Comparison of ENCODE assay signal across 18 cellular contexts in genomic region chr4:82744284-82744963, GRCh38. TPM values are rescaled to one million over a fixed set of nuclear protein-coding genes. Genes with fewer than 3 reads are reported as not detected.
A peak's percentile ranks its signal among the peaks of the same experiment; 100 is the strongest.
DNase-seq lines count a peak whose midpoint lies in the region; ATAC-seq and TF ChIP-seq lines count a peak whose summit lies in the region.
"Had no signal": no experiment of that assay in that cellular context is flagged by ENCODE, and none has a peak within 500 bp of the region (broad histone marks: within the 10 kb centered on the region; RNA-seq: fewer than 3 reads in every experiment).

No MANE protein-coding gene starts in this region.

- no peak overlapping the region for H3K9ac ChIP-seq in mesenchymal stem cell (ENCODE audit: low read length)

- no peak overlapping the region for H3K14ac ChIP-seq in mesenchymal stem cell (ENCODE audit: low read length in 2 of 2)

- WGBS in mesenchymal stem cell, result 90% methylated on average over 5 of the region's 5 CpGs

- H3K27ac ChIP-seq in mesenchymal stem cell (ENCODE audit: low read length, poor library complexity, severe bottlenecking), result peak overlapping the region; percentile 96
- H3K27ac ChIP-seq: ovary, uterus had no signal

- no peak overlapping the region for H2AFZ ChIP-seq in mesenchymal stem cell (ENCODE audit: low read depth, low read length)

- peak overlapping the region; percentile 67 for H2AK5ac ChIP-seq in mesenchymal stem cell (ENCODE audit: low read length, severe bottlenecking)

- H2BK12ac ChIP-seq in mesenchymal stem cell (ENCODE audit: low read length in 2 of 2), result no peak overlapping the region

- no peak overlapping the region for H3K4me3 ChIP-seq in choroid plexus epithelial cell (ENCODE audit: low read depth, low read length)
- H3K4me3 ChIP-seq in mesenchymal stem cell (ENCODE audit: insufficient read depth in 1 of 2, low read depth in 1 of 2, low read length in 2 of 2), result no peak overlapping the region
- H3K4me3 ChIP-seq: GM12878, ovary, uterus had no signal

- no peaks in the 10 kb centered on the region for H3K9me3 ChIP-seq in mesenchymal stem cell (ENCODE audit: control insufficient read depth, low read length)
- H3K9me3 ChIP-seq: ovary, uterus had no signal

- peaks cover 21% of the 10 kb centered on the region for H3K79me1 ChIP-seq in mesenchymal stem cell (replicated peaks; ENCODE audit: low read length, poor library complexity, severe bottlenecking)

- no peaks in the 10 kb centered on the region for H3K27me3 ChIP-seq in mesenchymal stem cell (ENCODE audit: control insufficient read depth in 1 of 2, insufficient read depth in 1 of 2, low read length in 2 of 2)
- H3K27me3 ChIP-seq: ovary, uterus had no signal

- ATAC-seq in GM21447 (IDR thresholded peaks at IDR 0.05; ENCODE audit: unreplicated experiment), result no peak
- ATAC-seq: GM12878 had no signal

- H3K23ac ChIP-seq in mesenchymal stem cell (ENCODE audit: low read length in 2 of 2), result no peak overlapping the region

- no peak overlapping the region for H4K8ac ChIP-seq in mesenchymal stem cell (ENCODE audit: low read length)

- peak; percentile 74 for DNase-seq in DMS79 (lab: John Stamatoyannopoulos, UW)
- DNase-seq in NCI-H226, result peak; percentile 49
- DNase-seq in choroid plexus epithelial cell (ENCODE audit: low read depth), result peak; percentile 15
- no peak for DNase-seq in mesenchymal stem cell
- DNase-seq in GF-D8 (lab: John Stamatoyannopoulos, UW), result no peak
- no peak for DNase-seq in GM13976 (ENCODE audit: low spot score)
- DNase-seq in SK-N-DZ (ENCODE audit: low spot score), result no peak
- DNase-seq: activated CD4-positive, alpha-beta memory T cell treated with anti-CD3 and anti-CD28 coated beads, Interleukin-2, amount 10 ng/mL, durations not matched to agents 7 days and 5 days; CD8-positive, alpha-beta memory T cell; H9; immature natural killer cell; NCI-H1417; NCI-H345; ovary; small intestine; uterus had no signal

- peaks cover 18% of the 10 kb centered on the region for H3K4me1 ChIP-seq in mesenchymal stem cell (ENCODE audit: control insufficient read depth, insufficient read depth, low read depth, low read length)
- H3K4me1 ChIP-seq: uterus had no signal

- H2BK120ac ChIP-seq in mesenchymal stem cell (ENCODE audit: low read depth, low read length), result no peak overlapping the region

- in situ Hi-C loops in GM13976 (cut with MboI; ENCODE audit: low sequenced_read_pairs, unreplicated experiment), result no loop called here

- TF ChIP-seq CTCF in choroid plexus epithelial cell (conservative IDR thresholded peaks at IDR 0.05; ENCODE audit: low read depth, low read length) (no peak), GM13976 (IDR thresholded peaks at IDR 0.05; ENCODE audit: borderline replicate concordance, control extremely low read depth, extremely low read depth, insufficient read depth, missing control alignments) (no peak)

- H2BK15ac ChIP-seq in mesenchymal stem cell (ENCODE audit: low read depth, poor library complexity, severe bottlenecking), result no peak overlapping the region

- H4K91ac ChIP-seq in mesenchymal stem cell (ENCODE audit: low read length), result no peak overlapping the region

- no peak overlapping the region for H3K4ac ChIP-seq in mesenchymal stem cell (ENCODE audit: low read depth in 1 of 2, low read length in 2 of 2)

- H3K18ac ChIP-seq in mesenchymal stem cell (ENCODE audit: low read depth in 1 of 2, low read length in 2 of 2), result no peak overlapping the region

- no peak overlapping the region for H3K4me2 ChIP-seq in mesenchymal stem cell (ENCODE audit: low read length, poor library complexity, severe bottlenecking)

- no peak overlapping the region for H2BK5ac ChIP-seq in mesenchymal stem cell (ENCODE audit: low read depth, low read length, poor library complexity, severe bottlenecking)

- H3K36me3 ChIP-seq in mesenchymal stem cell (ENCODE audit: control insufficient read depth in 1 of 2, insufficient read depth in 2 of 2, low read depth in 1 of 2, low read length in 2 of 2), result peaks cover 0 to 4% of the 10 kb centered on the region in 2 experiments
- H3K36me3 ChIP-seq: ovary, uterus had no signal

RNA-seq across cellular contexts. Expression of gene SCD5, which starts 54.2 kb away (rescaled TPM):
- polyA plus RNA-seq in mesenchymal stem cell (2013, experiment 1 of 2), result 5.9 TPM
- polyA plus RNA-seq in mesenchymal stem cell (2013, experiment 2 of 2), result 6.0 TPM
- polyA plus RNA-seq in SK-N-DZ (2014; cell fraction: cytosol; rRNA removed), result 23.7 and 24.8 TPM in 2 replicates
- polyA plus RNA-seq in SK-N-DZ (2014; cell fraction: nucleus; rRNA removed), result 4.3 and 6.6 TPM in 2 replicates

Comparison
In these comparisons a context has a peak if more than half of its experiments do, and no peak if none do; other contexts are left out.
1. DNase-seq: peak in DMS79 (single experiment), NCI-H226 (single experiment) and choroid plexus epithelial cell (single experiment); none in mesenchymal stem cell (single experiment), GF-D8 (single experiment), GM13976 (single experiment) and SK-N-DZ (single experiment).